Comparison of ENCODE assay signal across 8 cellular contexts in genomic region chr9:137224850-137225694, GRCh38. TPM values are rescaled to one million over a fixed set of nuclear protein-coding genes. Genes with fewer than 3 reads are reported as not detected.
DNase-seq lines count a peak whose midpoint lies in the region; TF ChIP-seq lines count a peak whose summit lies in the region.

Gene CYSRT1 (plus strand): TSS chr9:137225174. CDS start chr9:137225622, 448 bp downstream.

- no TSS peak for BruUV-seq in mammary epithelial cell (replicated peaks; lab: Mats Ljungman, UMichigan)

- dilution Hi-C loops in mammary epithelial cell (cut with HindIII; ENCODE audit: low sequenced_read_pairs): loop anchor here (5.0 kb wide), 2 partner anchors 42 to 48 kb away; no protein-coding TSS in a partner anchor

- H3K27ac ChIP-seq in AG04450 (ENCODE audit: low read depth, low read length): no peak within 1 kb of the TSS
- peak within 1 kb of the TSS; percentile 59 for H3K27ac ChIP-seq in mammary epithelial cell (ENCODE audit: insufficient read depth, low read depth, low read length)
- H3K27ac ChIP-seq in muscle layer of colon (ENCODE audit: low read depth, low read length): peak within 1 kb of the TSS; percentile 86

- peak within 1 kb of the TSS; percentile 76 to 94 (median 88) for H3K4me3 Mint-ChIP-seq in IgD-negative memory B cell

- WGBS in mammary epithelial cell (ENCODE audit: low coverage, missing lambda C conversion rate): 38% methylated on average over 8 of the region's 23 CpGs

- peaks cover 0 to 4% (median 2%) of the 10 kb centered on the region in 3 donors for H3K4me1 Mint-ChIP-seq in IgD-negative memory B cell

- intact Hi-C loops in mammary epithelial cell (cut with micrococcal nuclease): loop anchor here (5.0 kb wide), 2 partner anchors 178 to 438 kb away; partner anchors contain the start of gene NPDC1

- H3K36me3 Mint-ChIP-seq in IgD-negative memory B cell: no peaks in the 10 kb centered on the region

- peaks cover 58% of the 10 kb centered on the region for H3K4me1 ChIP-seq in mammary epithelial cell (ENCODE audit: insufficient read depth, low read length)
- peaks cover 5% of the 10 kb centered on the region for H3K4me1 ChIP-seq in muscle layer of colon (ENCODE audit: insufficient read depth, low read length)

- peak within 1 kb of the TSS; percentile 65 for H3K9ac ChIP-seq in mammary epithelial cell (ENCODE audit: insufficient read depth, low read length)
- peak within 1 kb of the TSS; percentile 78 for H3K9ac ChIP-seq in muscle layer of colon (ENCODE audit: low read length)

- H3K4me3 ChIP-seq in AG04450 (ENCODE audit: low read depth, low read length) (peak within 1 kb of the TSS; percentile 80), mammary epithelial cell (replicated peaks in 1 of 3; ENCODE audit: insufficient read depth in 1 of 3, low read depth in 2 of 3, low read length in 3 of 3) (peak within 1 kb of the TSS; percentile 65 to 74 (median 67)), muscle layer of colon (ENCODE audit: low read depth in 1 of 2, low read length in 2 of 2) (peak within 1 kb of the TSS; percentile 73 to 84)

- POLR2A ChIA-PET in AG04450 (lab: Yijun Ruan, JAX): interaction anchor here (1.3 kb wide), 1 partner anchor 16 kb away, joined by 6 read pairs; the partner anchor contains the start of gene TUBB4B

- DNase-seq in AG04450 (ENCODE audit: low read depth, low spot score) (no peak), mammary epithelial cell (peak; percentile 23), SK-N-DZ (ENCODE audit: low spot score) (no peak), GOT3 (lab: John Stamatoyannopoulos, UW) (no peak), NCI-H510A (lab: John Stamatoyannopoulos, UW) (no peak)
- DNase-seq in NK-92 treated with Interleukin-12 subunit alpha and Interleukin-12 subunit beta, amount 100 ng/mL, for 24 hours (lab: John Stamatoyannopoulos, UW): no peak

- H3K27me3 Mint-ChIP-seq in IgD-negative memory B cell: peaks cover 7% of the 10 kb centered on the region

- H3K9me3 Mint-ChIP-seq in IgD-negative memory B cell: no peaks in the 10 kb centered on the region

- H3K79me2 ChIP-seq in mammary epithelial cell (ENCODE audit: insufficient read depth, low read length): peaks cover 2% of the 10 kb centered on the region

- no peaks in the 10 kb centered on the region; the same call in 1 of the 2 replicates for H3K9me3 ChIP-seq in AG04450 (ENCODE audit: control insufficient read depth, insufficient read depth, low read length)
- H3K9me3 ChIP-seq in mammary epithelial cell (replicated peaks; ENCODE audit: insufficient read depth, low read length): no peaks in the 10 kb centered on the region
- no peaks in the 10 kb centered on the region for H3K9me3 ChIP-seq in muscle layer of colon (ENCODE audit: low read length)

- peak within 1 kb of the TSS in 2 of 3 donors; percentile 88 to 90 for H3K27ac Mint-ChIP-seq in IgD-negative memory B cell

- H3K27me3 ChIP-seq in AG04450 (ENCODE audit: control insufficient read depth, insufficient read depth, low read length) (no peaks in the 10 kb centered on the region), mammary epithelial cell (ENCODE audit: insufficient read depth, low read length) (no peaks in the 10 kb centered on the region), muscle layer of colon (ENCODE audit: control insufficient read depth in 1 of 2, insufficient read depth in 2 of 2, low read length in 2 of 2) (peaks cover 0 to 31% of the 10 kb centered on the region in 2 donors)

- no peaks in the 10 kb centered on the region for H4K20me1 ChIP-seq in mammary epithelial cell (ENCODE audit: insufficient read depth, low read length)

- peak within 1 kb of the TSS; percentile 88 for H2AFZ ChIP-seq in mammary epithelial cell (ENCODE audit: low read depth, low read length)

- peak within 1 kb of the TSS; percentile 95 for H3K4me2 ChIP-seq in mammary epithelial cell (ENCODE audit: insufficient read depth, low read depth, low read length)

- CTCF ChIA-PET in AG04450 (lab: Charles Lee): interaction anchor here (3.7 kb wide), 1 partner anchor 12 kb away, joined by 29 read pairs; no protein-coding TSS in a partner anchor
- CTCF ChIA-PET in mammary epithelial cell (lab: Charles Lee; ENCODE audit: low non-redundant PET): no interaction called here

- TF ChIP-seq CTCF in AG04450 (IDR thresholded peaks at IDR 0.05; ENCODE audit: low read depth, low read length): no peak
- no peak for TF ChIP-seq CTCF in mammary epithelial cell (conservative IDR thresholded peaks at IDR 0.05 in 1 of 2, IDR thresholded peaks at IDR 0.05 in 1 of 2; ENCODE audit: extremely low read depth in 1 of 2, insufficient read depth in 1 of 2, low read depth in 1 of 2, low read length in 2 of 2)

- H3K36me3 ChIP-seq in mammary epithelial cell (ENCODE audit: insufficient read depth, low read length) (no peaks in the 10 kb centered on the region), muscle layer of colon (ENCODE audit: insufficient read depth, low read length) (no peaks in the 10 kb centered on the region)

- in situ Hi-C loops in mammary epithelial cell (cut with MboI; ENCODE audit: low sequenced_read_pairs in 2 of 2): loop anchor here in 1 of 2 donors (5.0 to 10.0 kb wide), 2 partner anchors 38 to 100 kb away; partner anchors contain the start of genes ANAPC2 and SSNA1

RNA-seq across cellular contexts. Expression of gene CYSRT1, which starts in this region (rescaled TPM):
- polyA plus RNA-seq in AG04450 (2011; rRNA removed) (0.27 and 0.56 TPM in 2 replicates), IgD-negative memory B cell (not detected), mammary epithelial cell (2.7 TPM)
- polyA minus RNA-seq in AG04450 (2011; rRNA and poly(A)+ RNA removed): 0.17 and 0.28 TPM in 2 replicates
- 1 to 10 TPM; 1.3 to 2.2 TPM for total RNA-seq in mammary epithelial cell
- polyA minus RNA-seq in mammary epithelial cell: not detected
- 1.6 and 2.3 TPM in 2 replicates for polyA plus RNA-seq in SK-N-DZ (2014; cell fraction: cytosol; rRNA removed)
- 0.30 and 1.2 TPM in 2 replicates for polyA plus RNA-seq in SK-N-DZ (2014; cell fraction: nucleus; rRNA removed)
